Comparison of ENCODE assay signal across 19 cellular contexts in the genomic region with DNA sequence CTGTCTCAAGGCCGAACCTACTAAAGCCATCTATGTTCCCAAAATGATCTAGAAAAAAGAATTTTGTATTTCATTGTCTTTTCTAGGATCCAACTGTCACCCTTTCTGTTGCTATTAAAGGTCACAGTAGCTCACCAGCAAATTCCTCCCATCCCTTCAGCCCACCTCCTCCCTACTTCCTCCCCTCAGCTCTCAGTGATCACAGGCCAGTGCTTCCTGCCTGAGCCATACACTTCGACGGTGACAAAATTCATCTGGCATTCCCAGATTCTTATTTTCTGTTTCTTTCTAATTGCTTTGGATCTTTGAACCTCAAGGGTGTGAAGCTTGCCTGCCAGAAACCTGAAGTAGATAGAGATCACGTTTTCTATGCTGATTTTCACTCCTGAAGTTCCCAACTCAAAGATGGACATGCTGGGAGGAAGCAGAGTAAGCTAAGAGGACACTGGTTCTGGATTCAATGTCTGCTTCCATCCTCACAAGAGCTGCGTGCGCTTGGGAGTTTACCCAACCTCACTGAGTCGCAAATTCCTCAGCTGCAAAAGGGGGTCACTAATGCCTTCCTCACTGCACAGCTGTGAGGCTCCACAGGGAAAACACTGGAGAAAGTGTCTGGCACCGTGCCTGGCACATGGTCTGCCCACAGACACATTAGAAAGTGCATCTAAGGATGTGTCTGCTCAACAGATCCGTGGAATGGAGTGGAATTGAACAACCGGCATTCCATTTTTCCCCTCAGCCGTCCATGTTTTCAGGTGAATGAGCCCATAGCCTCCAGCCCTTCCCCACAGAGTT. TPM values are rescaled to one million over a fixed set of nuclear protein-coding genes. Genes with fewer than 3 reads are reported as not detected.
DNase-seq lines count a peak whose midpoint lies in the region; TF ChIP-seq lines count a peak whose summit lies in the region.
"Had no signal": no experiment of that assay in that cellular context is flagged by ENCODE, and none has a peak within 500 bp of the region (broad histone marks: within the 10 kb centered on the region; RNA-seq: fewer than 3 reads in every experiment).

No MANE protein-coding gene starts in this region.

- H3K4me1 ChIP-seq in adipocyte (ENCODE audit: control insufficient read depth, insufficient read depth, low read length), result peaks cover 2% of the 10 kb centered on the region
- peaks cover 43% of the 10 kb centered on the region for H3K4me1 ChIP-seq in parathyroid adenoma
- H3K4me1 ChIP-seq: left lung, Peyer's patch had no signal

- H3K36me3 ChIP-seq in adipocyte (ENCODE audit: control insufficient read depth, insufficient read depth, low read length, severe bottlenecking) (no peaks in the 10 kb centered on the region), parathyroid adenoma (ENCODE audit: control insufficient read depth, insufficient read depth, low read length) (no peaks in the 10 kb centered on the region)
- H3K36me3 ChIP-seq: cardiac muscle cell, left lung, Peyer's patch had no signal

- peak overlapping the region; percentile 20 for H3K27ac ChIP-seq in parathyroid adenoma
- H3K27ac ChIP-seq: cardiac muscle cell, left lung, Peyer's patch had no signal

- no peak overlapping the region for H3K4me2 ChIP-seq in parathyroid adenoma (ENCODE audit: low read length)

- no peaks in the 10 kb centered on the region for H3K27me3 ChIP-seq in adipocyte (replicated peaks; ENCODE audit: control insufficient read depth, insufficient read depth, low read length)
- no peaks in the 10 kb centered on the region for H3K27me3 ChIP-seq in parathyroid adenoma (ENCODE audit: control insufficient read depth, insufficient read depth, low read length)
- H3K27me3 ChIP-seq: BE2C, cardiac muscle cell, left lung, Peyer's patch had no signal

- H3K9ac ChIP-seq in adipocyte (ENCODE audit: low read length) (no peak overlapping the region), parathyroid adenoma (no peak overlapping the region)

- TF ChIP-seq CTCF in fibroblast of the aortic adventitia (IDR thresholded peaks at IDR 0.05; ENCODE audit: insufficient read depth, low read length), result no peak
- TF ChIP-seq CTCF in parathyroid adenoma (IDR thresholded peaks at IDR 0.05), result no peak

- no peaks in the 10 kb centered on the region for H3K79me2 ChIP-seq in parathyroid adenoma

- DNase-seq in GM03348 (ENCODE audit: low spot score) (peak; percentile 56), adipocyte (ENCODE audit: low read depth) (peak; percentile 52), fibroblast of the aortic adventitia (ENCODE audit: low read depth) (peak; percentile 36), activated gamma-delta T cell (lab: John Stamatoyannopoulos, UW) (no peak), cerebellar nuclear complex (lab: John Stamatoyannopoulos, UW) (no peak), NCI-H2107 (lab: John Stamatoyannopoulos, UW) (no peak)
- DNase-seq in stimulated activated naive CD4-positive, alpha-beta T cell (lab: John Stamatoyannopoulos, UW), result no peak
- DNase-seq: activated CD4-positive, alpha-beta memory T cell treated with anti-CD3 and anti-CD28 coated beads for 36 hours; activated T-cell treated with anti-CD3 and anti-CD28 coated beads, Interleukin-2, amount 50 U/mL, for 4 hours; BE2C; effector CD8-positive, alpha-beta T cell; GF-D8; left lung; NCI-H1436; Peyer's patch; small intestine; stimulated activated CD4-positive, alpha-beta T cell treated with anti-CD3 and anti-CD28 coated beads, Interleukin-4, amount 100 ng/mL, for 24 hours had no signal

- H3K4me3 ChIP-seq in adipocyte (ENCODE audit: low read length) (no peak overlapping the region), fibroblast of the aortic adventitia (ENCODE audit: low read depth, low read length) (no peak overlapping the region), parathyroid adenoma (ENCODE audit: low read depth, low read length) (no peak overlapping the region)
- H3K4me3 ChIP-seq: cardiac muscle cell, left lung, Peyer's patch had no signal

- H2AFZ ChIP-seq in parathyroid adenoma, result no peak overlapping the region

- H3K9me3 ChIP-seq in adipocyte (ENCODE audit: control insufficient read depth, low read length), result peaks cover 5% of the 10 kb centered on the region
- H3K9me3 ChIP-seq in parathyroid adenoma (ENCODE audit: control insufficient read depth, low read length), result no peaks in the 10 kb centered on the region
- H3K9me3 ChIP-seq: BE2C had no signal

RNA-seq across cellular contexts. Expression of a gene that starts 34.5 kb away (rescaled TPM):
- 5.1 and 11.4 TPM in 2 replicates for total RNA-seq in fibroblast of the aortic adventitia (ENCODE audit: low replicate concordance)

Comparison
In these comparisons a context has a peak if more than half of its experiments do, and no peak if none do; other contexts are left out.
1. DNase-seq: peak in GM03348 (single experiment), adipocyte (single experiment) and fibroblast of the aortic adventitia (single experiment); none in stimulated activated naive CD4-positive, alpha-beta T cell (0 of 6), activated gamma-delta T cell (single experiment), cerebellar nuclear complex (0 of 2) and NCI-H2107 (single experiment).